Comparison of ENCODE assay signal across 24 cellular contexts in genomic region chr12:113742801-113743200, GRCh38.
"Had no signal": no experiment of that assay in that cellular context is flagged by ENCODE, and none has a peak within 500 bp of the region (broad histone marks: within the 10 kb centered on the region; RNA-seq: fewer than 3 reads in every experiment).

No MANE protein-coding gene starts in this region.

- H3K27ac ChIP-seq: neural progenitor cell, ovary, parathyroid adenoma, psoas muscle, right lobe of liver, sigmoid colon, stomach, thoracic aorta, thyroid gland, tibial nerve, upper lobe of right lung, uterus had no signal

- H3K27me3 ChIP-seq: ovary, right lobe of liver, thyroid gland, tibial nerve, upper lobe of right lung, uterus had no signal

- H3K9me3 ChIP-seq: ovary, psoas muscle, right lobe of liver, thoracic aorta, thyroid gland, upper lobe of right lung, uterus had no signal

- H3K4me3 ChIP-seq: neural progenitor cell, ovary, psoas muscle, right lobe of liver, sigmoid colon, stomach, thoracic aorta, thyroid gland, tibial nerve, upper lobe of right lung, uterus had no signal

- DNase-seq: natural killer cell; occipital lobe; ovary; posterior cingulate gyrus; psoas muscle; right cardiac atrium; right lobe of liver; sigmoid colon; small intestine; stimulated activated CD4-positive, alpha-beta T cell treated with anti-CD3 and anti-CD28 coated beads, Interleukin-15, amount 100 ng/mL, for 24 hours; stimulated activated CD4-positive, alpha-beta T cell treated with anti-CD3 and anti-CD28 coated beads, Interleukin-2, amount 100 ng/mL, for 24 hours; stimulated activated CD4-positive, alpha-beta T cell treated with anti-CD3 and anti-CD28 coated beads, Interleukin-2, amount 100 ng/mL, for 48 hours; stimulated activated CD4-positive, alpha-beta T cell treated with anti-CD3 and anti-CD28 coated beads, Interleukin-4, amount 100 ng/mL, for 24 hours; stimulated activated naive B cell treated with anti-CD40 and anti-IgM and Interleukin-4, amounts not matched to agents 10 μg/mL and 1 μg/mL and 100 μg/mL, for 72 hours; stimulated activated naive CD4-positive, alpha-beta T cell treated with Interleukin-2 at 50 U/mL for 16 hours; stomach; thyroid gland; upper lobe of right lung; uterus had no signal

- H3K9ac ChIP-seq: neural progenitor cell, parathyroid adenoma had no signal

- H2AFZ ChIP-seq: neural progenitor cell, parathyroid adenoma had no signal

- FAIRE-seq: small intestine had no signal

- ATAC-seq: natural killer cell; psoas muscle; right cardiac atrium; right lobe of liver; stimulated activated effector memory CD8-positive, alpha-beta T cell treated with anti-CD3 and anti-CD28 coated beads, Interleukin-12 subunit alpha, Interleukin-12 subunit beta, amount 100 ng/mL, for 72 hours; stimulated activated naive B cell treated with anti-CD40 and anti-IgM and Interleukin-4, amounts not matched to agents 10 μg/mL and 1 μg/mL and 100 μg/mL, for 72 hours had no signal

- H3K36me3 ChIP-seq: neural progenitor cell, ovary, right lobe of liver, sigmoid colon, stomach, thoracic aorta, thyroid gland, tibial nerve, upper lobe of right lung, uterus had no signal

- H3K4me2 ChIP-seq: neural progenitor cell had no signal

- H3K79me2 ChIP-seq: parathyroid adenoma had no signal

- H3K4me1 ChIP-seq: parathyroid adenoma, psoas muscle, right lobe of liver, sigmoid colon, stomach, thyroid gland, tibial nerve, upper lobe of right lung, uterus had no signal
